ENCODE assay signal across 15 cellular contexts in genomic region chr14:75568141-75568540, GRCh38.
"Had no signal": no experiment of that assay in that cellular context is flagged by ENCODE, and none has a peak within 500 bp of the region (broad histone marks: within the 10 kb centered on the region; RNA-seq: fewer than 3 reads in every experiment).

No MANE protein-coding gene starts in this region.

- H3K4me1 ChIP-seq: lower lobe of right lung, prostate gland, suprapubic skin had no signal

- H3K36me3 Mint-ChIP-seq: brain had no signal

- H3K27ac Mint-ChIP-seq: brain had no signal

- H3K4me3 Mint-ChIP-seq: brain, nephron progenitor cell had no signal

- H3K9me3 ChIP-seq: lower lobe of right lung, prostate gland, suprapubic skin had no signal

- H3K36me3 ChIP-seq: lower lobe of right lung, prostate gland, suprapubic skin had no signal

- H3K27ac ChIP-seq: coronary artery, lower lobe of right lung, prostate gland, suprapubic skin had no signal

- H3K4me1 Mint-ChIP-seq: brain had no signal

- DNase-seq: activated CD4-positive, alpha-beta T cell treated with anti-CD3 and anti-CD28 coated beads, Interleukin-2, amount 50 U/mL, for 4 hours; activated CD8-positive, alpha-beta memory T cell treated with anti-CD3 and anti-CD28 coated beads, Interleukin-2, amount 50 U/mL, for 4 hours; activated gamma-delta T cell; amygdala; central memory CD4-positive, alpha-beta T cell; left colon; lower lobe of right lung; nephron progenitor cell; right cardiac atrium had no signal

- H3K4me3 ChIP-seq: coronary artery, lower lobe of right lung, prostate gland, skin epidermis, suprapubic skin had no signal

- ATAC-seq: esophagus mucosa, left colon, lower lobe of right lung, right cardiac atrium had no signal

- H3K9me3 Mint-ChIP-seq: nephron progenitor cell had no signal
